ENCODE assay signal across 8 cellular contexts in genomic region chr13:36998624-36999041, GRCh38. TPM values are rescaled to one million over a fixed set of nuclear protein-coding genes. Genes with fewer than 3 reads are reported as not detected.
DNase-seq lines count a peak whose midpoint lies in the region; ATAC-seq and TF ChIP-seq lines count a peak whose summit lies in the region.

No MANE protein-coding gene starts in this region.

- H3K4me1 ChIP-seq in mucosa of rectum (ENCODE audit: control insufficient read depth in 2 of 2, insufficient read depth in 2 of 2, low read length in 2 of 2): peaks cover 7 to 8% of the 10 kb centered on the region in 2 donors
- H3K4me1 ChIP-seq in thoracic aorta (ENCODE audit: control insufficient read depth in 1 of 2, low read depth in 2 of 2): peaks cover 16 to 22% of the 10 kb centered on the region in 2 donors

- TF ChIP-seq CTCF in AG10803 (conservative IDR thresholded peaks at IDR 0.05; ENCODE audit: low read length) (no peak), thoracic aorta (IDR thresholded peaks at IDR 0.05) (no peak)

- ATAC-seq in effector memory CD8-positive, alpha-beta T cell (replicated peaks): no peak
- ATAC-seq in thoracic aorta (ENCODE audit: insufficient number of reproducible peaks, low FRiP score, low read depth) (no peak), HG03469 (IDR thresholded peaks at IDR 0.05; ENCODE audit: unreplicated experiment) (no peak)

- H3K9me3 ChIP-seq in mucosa of rectum (ENCODE audit: control insufficient read depth in 2 of 2, low read length in 2 of 2): no peaks in the 10 kb centered on the region
- no peaks in the 10 kb centered on the region for H3K9me3 ChIP-seq in thoracic aorta

- peaks cover 38% of the 10 kb centered on the region for H3K36me3 Mint-ChIP-seq in activated CD4-positive, alpha-beta T cell treated with anti-CD3 and anti-CD28 coated beads, Interleukin-2, amount 10 ng/mL, durations not matched to agents 24 days and 14 days (ENCODE audit: low read depth)
- peaks cover 54% of the 10 kb centered on the region for H3K36me3 Mint-ChIP-seq in effector memory CD8-positive, alpha-beta T cell (ENCODE audit: insufficient read depth)

- H3K27me3 Mint-ChIP-seq in activated CD4-positive, alpha-beta T cell treated with anti-CD3 and anti-CD28 coated beads, Interleukin-2, amount 10 ng/mL, durations not matched to agents 24 days and 14 days: no peaks in the 10 kb centered on the region
- H3K27me3 Mint-ChIP-seq in effector memory CD8-positive, alpha-beta T cell: no peaks in the 10 kb centered on the region

- H3K36me3 ChIP-seq in mucosa of rectum (ENCODE audit: control insufficient read depth in 2 of 2, insufficient read depth in 2 of 2, low read length in 2 of 2): peaks cover 9 to 16% of the 10 kb centered on the region in 2 donors
- H3K36me3 ChIP-seq in thoracic aorta: no peaks in the 10 kb centered on the region

- H3K4me3 Mint-ChIP-seq in activated CD4-positive, alpha-beta T cell treated with anti-CD3 and anti-CD28 coated beads, Interleukin-2, amount 10 ng/mL, durations not matched to agents 24 days and 14 days: peak overlapping the region; percentile 99
- peak overlapping the region; percentile 99 for H3K4me3 Mint-ChIP-seq in effector memory CD8-positive, alpha-beta T cell

- intact Hi-C loops in activated CD4-positive, alpha-beta T cell treated with anti-CD3 and anti-CD28 coated beads, Interleukin-2, amount 10 ng/mL, durations not matched to agents 24 days and 14 days (cut with micrococcal nuclease): loop anchor here (1.0 to 10.0 kb wide), 5 partner anchors 61 to 704 kb away; partner anchors contain the start of genes CCDC169, RFXAP, SPART and SUPT20H

- DNase-seq in AG10803 (ENCODE audit: low read depth): peak; percentile 5
- peak; percentile 54 for DNase-seq in HT-29 (ENCODE audit: low spot score)
- DNase-seq in activated CD4-positive, alpha-beta T cell treated with anti-CD3 and anti-CD28 coated beads, Interleukin-2, amount 10 ng/mL, durations not matched to agents 24 days and 14 days: peak; percentile 78
- peak; percentile 5 to 9 (median 5) for DNase-seq in effector memory CD8-positive, alpha-beta T cell
- DNase-seq in thoracic aorta (ENCODE audit: low spot score): no peak
- DNase-seq in NCI-H2029 treated with DMSO at 0.1 percent for 48 hours (lab: John Stamatoyannopoulos, UW): no peak

- peak overlapping the region; percentile 90 for H3K4me3 ChIP-seq in AG10803 (ENCODE audit: low read length)
- H3K4me3 ChIP-seq in mucosa of rectum (ENCODE audit: low read length in 2 of 2): peak overlapping the region; percentile 96 to 98
- H3K4me3 ChIP-seq in thoracic aorta: peak overlapping the region; percentile 96

- H3K27ac ChIP-seq in mucosa of rectum (ENCODE audit: low read depth in 2 of 2, low read length in 2 of 2): peak overlapping the region; percentile 69 to 93
- H3K27ac ChIP-seq in thoracic aorta: peak overlapping the region; percentile 53 to 94

- no peaks in the 10 kb centered on the region for H3K9me3 Mint-ChIP-seq in activated CD4-positive, alpha-beta T cell treated with anti-CD3 and anti-CD28 coated beads, Interleukin-2, amount 10 ng/mL, durations not matched to agents 24 days and 14 days
- H3K9me3 Mint-ChIP-seq in effector memory CD8-positive, alpha-beta T cell: no peaks in the 10 kb centered on the region

- peak overlapping the region; percentile 93 for H3K9ac ChIP-seq in mucosa of rectum (ENCODE audit: low read depth in 1 of 2, low read length in 2 of 2)

- H3K27me3 ChIP-seq in mucosa of rectum (ENCODE audit: control insufficient read depth in 2 of 2, insufficient read depth in 2 of 2, low read length in 2 of 2) (no peaks in the 10 kb centered on the region), thoracic aorta (replicated peaks; ENCODE audit: insufficient read depth) (no peaks in the 10 kb centered on the region)

- peaks cover 31% of the 10 kb centered on the region for H3K4me1 Mint-ChIP-seq in activated CD4-positive, alpha-beta T cell treated with anti-CD3 and anti-CD28 coated beads, Interleukin-2, amount 10 ng/mL, durations not matched to agents 24 days and 14 days
- H3K4me1 Mint-ChIP-seq in effector memory CD8-positive, alpha-beta T cell (ENCODE audit: low read depth in 2 of 2): peaks cover 29 to 46% of the 10 kb centered on the region in 2 donors

- peak overlapping the region; percentile 100 for H3K27ac Mint-ChIP-seq in activated CD4-positive, alpha-beta T cell treated with anti-CD3 and anti-CD28 coated beads, Interleukin-2, amount 10 ng/mL, durations not matched to agents 24 days and 14 days
- peak overlapping the region; percentile 100 for H3K27ac Mint-ChIP-seq in effector memory CD8-positive, alpha-beta T cell

RNA-seq across cellular contexts. Expression of gene ALG5, which starts 0.5 kb away (rescaled TPM):
- total RNA-seq in HT-29 (2014; rRNA removed; shearing (Covaris generic)): 34.9 and 38.3 TPM in 2 replicates
- 53.6 and 53.8 TPM in 2 replicates for total RNA-seq in activated CD4-positive, alpha-beta T cell treated with anti-CD3 and anti-CD28 coated beads, Interleukin-2, amount 10 ng/mL, durations not matched to agents 24 days and 14 days
- 10 to 100 TPM; 13.5 to 19.9 TPM for total RNA-seq in thoracic aorta

RNA-seq across cellular contexts. Expression of gene EXOSC8, which starts 2.0 kb away (rescaled TPM):
- 55.6 and 60.3 TPM in 2 replicates for total RNA-seq in HT-29 (2014; rRNA removed; shearing (Covaris generic))
- 158 and 162 TPM in 2 replicates for total RNA-seq in activated CD4-positive, alpha-beta T cell treated with anti-CD3 and anti-CD28 coated beads, Interleukin-2, amount 10 ng/mL, durations not matched to agents 24 days and 14 days
- 10 to 100 TPM; 21.9 to 25.0 TPM for total RNA-seq in thoracic aorta

Comparison
In these comparisons a context has a peak if more than half of its experiments do, and no peak if none do; other contexts are left out.
1. DNase-seq: peak in AG10803 (single experiment), HT-29 (single experiment), activated CD4-positive, alpha-beta T cell treated with anti-CD3 and anti-CD28 coated beads, Interleukin-2, amount 10 ng/mL, durations not matched to agents 24 days and 14 days (single experiment) and effector memory CD8-positive, alpha-beta T cell (3 of 3); none in thoracic aorta (single experiment) and NCI-H2029 treated with DMSO at 0.1 percent for 48 hours (single experiment).
2. Peak in every context shown above with its lines, with median percentiles within 50 percentile points of each other: H3K4me3 ChIP-seq.